Comparison of ENCODE assay signal across 8 cellular contexts in genomic region chrX:78321809-78322208, GRCh38. TPM values are rescaled to one million over a fixed set of nuclear protein-coding genes. Genes with fewer than 3 reads are reported as not detected.
DNase-seq lines count a peak whose midpoint lies in the region; ATAC-seq and TF ChIP-seq lines count a peak whose summit lies in the region.

No MANE protein-coding gene starts in this region.

- H3K36me3 Mint-ChIP-seq in activated CD4-positive, alpha-beta T cell treated with anti-CD3 and anti-CD28 coated beads, Interleukin-2, amount 10 ng/mL, durations not matched to agents 7 days and 5 days (ENCODE audit: low read depth): peaks cover 36% of the 10 kb centered on the region
- H3K36me3 Mint-ChIP-seq in endothelial cell (ENCODE audit: low read depth, unreplicated experiment): no peaks in the 10 kb centered on the region

- CTCF ChIA-PET in GM10248 (lab: Yijun Ruan, JAX): interaction anchor here (1.2 to 1.7 kb wide), 2 partner anchors 9 kb away, joined by 3 to 4 read pairs; no protein-coding TSS in a partner anchor
- CTCF ChIA-PET in activated CD4-positive, alpha-beta T cell treated with anti-CD3 and anti-CD28 coated beads, Interleukin-2, amount 10 ng/mL, durations not matched to agents 7 days and 5 days (lab: Charles Lee): interaction anchor here (1.0 to 1.4 kb wide), 4 partner anchors 10 to 54 kb away, joined by 3 to 5 read pairs (median 3); no protein-coding TSS in a partner anchor

- H3K9me3 Mint-ChIP-seq in activated CD4-positive, alpha-beta T cell treated with anti-CD3 and anti-CD28 coated beads, Interleukin-2, amount 10 ng/mL, durations not matched to agents 7 days and 5 days: peaks cover 9% of the 10 kb centered on the region
- no peaks in the 10 kb centered on the region for H3K9me3 Mint-ChIP-seq in endothelial cell (ENCODE audit: unreplicated experiment)

- peak overlapping the region; percentile 16 for H3K4me3 Mint-ChIP-seq in activated CD4-positive, alpha-beta T cell treated with anti-CD3 and anti-CD28 coated beads, Interleukin-2, amount 10 ng/mL, durations not matched to agents 7 days and 5 days
- no peak overlapping the region for H3K4me3 Mint-ChIP-seq in endothelial cell (ENCODE audit: unreplicated experiment)

- ATAC-seq in GM21390 (IDR thresholded peaks at IDR 0.05; ENCODE audit: unreplicated experiment) (peak; percentile 92), HG03571 (IDR thresholded peaks at IDR 0.05; ENCODE audit: unreplicated experiment) (peak; percentile 80), lung (ENCODE audit: insufficient read depth, low FRiP score) (peak; percentile 75)

- peaks cover 40% of the 10 kb centered on the region for H3K4me1 Mint-ChIP-seq in activated CD4-positive, alpha-beta T cell treated with anti-CD3 and anti-CD28 coated beads, Interleukin-2, amount 10 ng/mL, durations not matched to agents 7 days and 5 days
- no peaks in the 10 kb centered on the region for H3K4me1 Mint-ChIP-seq in endothelial cell (ENCODE audit: unreplicated experiment)

- H3K36me3 ChIP-seq in lung (ENCODE audit: control insufficient read depth in 2 of 2, insufficient read depth in 2 of 2, low read length in 2 of 2): no peaks in the 10 kb centered on the region

- H3K27ac Mint-ChIP-seq in activated CD4-positive, alpha-beta T cell treated with anti-CD3 and anti-CD28 coated beads, Interleukin-2, amount 10 ng/mL, durations not matched to agents 7 days and 5 days: peak overlapping the region; percentile 85
- H3K27ac Mint-ChIP-seq in endothelial cell (ENCODE audit: unreplicated experiment): no peak overlapping the region

- H3K4me1 ChIP-seq in lung (ENCODE audit: control insufficient read depth in 2 of 2, insufficient read depth in 2 of 2, low read length in 2 of 2): no peaks in the 10 kb centered on the region

- no peaks in the 10 kb centered on the region for H3K27me3 Mint-ChIP-seq in activated CD4-positive, alpha-beta T cell treated with anti-CD3 and anti-CD28 coated beads, Interleukin-2, amount 10 ng/mL, durations not matched to agents 7 days and 5 days
- no peaks in the 10 kb centered on the region for H3K27me3 Mint-ChIP-seq in endothelial cell (ENCODE audit: unreplicated experiment)

- POLR2A ChIA-PET in GM10248 (lab: Yijun Ruan, JAX): interaction anchor here (0.6 kb wide), 1 partner anchor 1044 kb away, joined by 4 read pairs; no protein-coding TSS in a partner anchor
- POLR2A ChIA-PET in activated CD4-positive, alpha-beta T cell treated with anti-CD3 and anti-CD28 coated beads, Interleukin-2, amount 10 ng/mL, durations not matched to agents 7 days and 5 days (lab: Charles Lee): no interaction called here

- DNase-seq in GM10248 (ENCODE audit: extremely low spot score) (peak; percentile 33), lung (ENCODE audit: low spot score) (peak; percentile 52), endothelial cell (ENCODE audit: low spot score) (no peak), A172 (ENCODE audit: low spot score) (no peak), occipital lobe (lab: John Stamatoyannopoulos, UW) (no peak)
- peak; percentile 65 for DNase-seq in activated CD4-positive, alpha-beta T cell treated with anti-CD3 and anti-CD28 coated beads, Interleukin-2, amount 10 ng/mL, durations not matched to agents 7 days and 5 days

- WGBS in lung, 2 donors: 16 to 23% methylated on average over 2 of the region's 2 CpGs

- H3K27ac ChIP-seq in lung (ENCODE audit: low read depth in 1 of 2, low read length in 1 of 2): no peak overlapping the region

- TF ChIP-seq CTCF in GM10248 (IDR thresholded peaks at IDR 0.05; ENCODE audit: control extremely low read depth, extremely low read depth, low read depth, missing control alignments) (no peak), lung (IDR thresholded peaks at IDR 0.05; ENCODE audit: control extremely low read depth, extremely low read depth) (no peak), endothelial cell (IDR thresholded peaks at IDR 0.05; ENCODE audit: unreplicated experiment) (no peak)

- H3K4me3 ChIP-seq in lung: no peak overlapping the region

- no peaks in the 10 kb centered on the region for H3K9me3 ChIP-seq in lung (ENCODE audit: control insufficient read depth in 2 of 2, insufficient read depth in 1 of 2, low read length in 1 of 2)

- H3K27me3 ChIP-seq in lung (ENCODE audit: control insufficient read depth, insufficient read depth): no peaks in the 10 kb centered on the region

RNA-seq across cellular contexts. Expression of gene CYSLTR1, which starts 5.6 kb away (rescaled TPM):
- 10 to 100 TPM; 20.8 to 23.8 TPM for total RNA-seq in activated CD4-positive, alpha-beta T cell treated with anti-CD3 and anti-CD28 coated beads, Interleukin-2, amount 10 ng/mL, durations not matched to agents 7 days and 5 days
- total RNA-seq in lung (1 to 10 TPM; 2.5 to 5.4 TPM), endothelial cell (ENCODE audit: unreplicated experiment) (0.13 TPM), occipital lobe (1.2 TPM)
- 1 to 10 TPM; 1.8 to 2.1 TPM for polyA plus RNA-seq in lung
- not detected in 2 replicates for total RNA-seq in A172 (2014; rRNA removed; shearing (Covaris generic))

Comparison
In these comparisons a context has a peak if more than half of its experiments do, and no peak if none do; other contexts are left out.
1. DNase-seq: peak in GM10248 (single experiment), activated CD4-positive, alpha-beta T cell treated with anti-CD3 and anti-CD28 coated beads, Interleukin-2, amount 10 ng/mL, durations not matched to agents 7 days and 5 days (single experiment) and lung (single experiment); none in endothelial cell (single experiment), A172 (single experiment) and occipital lobe (single experiment).
2. Peak in every context shown above with its lines, with median percentiles within 50 percentile points of each other: ATAC-seq.